In genomic region chr5:65624570-65625555, GRCh38 we compare ENCODE assay signal across 1 cellular context.
A peak's percentile ranks its signal among the peaks of the same experiment; 100 is the strongest.
TF ChIP-seq lines count a peak whose summit lies in the region.

Gene SHLD3 (plus strand): TSS chr5:65625027. CDS start chr5:65629588, 4,561 bp downstream.
A gene with protein sequence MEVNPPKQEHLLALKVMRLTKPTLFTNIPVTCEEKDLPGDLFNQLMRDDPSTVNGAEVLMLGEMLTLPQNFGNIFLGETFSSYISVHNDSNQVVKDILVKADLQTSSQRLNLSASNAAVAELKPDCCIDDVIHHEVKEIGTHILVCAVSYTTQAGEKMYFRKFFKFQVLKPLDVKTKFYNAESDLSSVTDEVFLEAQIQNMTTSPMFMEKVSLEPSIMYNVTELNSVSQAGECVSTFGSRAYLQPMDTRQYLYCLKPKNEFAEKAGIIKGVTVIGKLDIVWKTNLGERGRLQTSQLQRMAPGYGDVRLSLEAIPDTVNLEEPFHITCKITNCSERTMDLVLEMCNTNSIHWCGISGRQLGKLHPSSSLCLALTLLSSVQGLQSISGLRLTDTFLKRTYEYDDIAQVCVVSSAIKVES (plus strand): TSS chr5:65625027. CDS start chr5:65625061, 34 bp downstream.

TF ChIP-seq in SK-N-SH, 30 proteins besides CTCF, POLR2A, EP300 and RAD21 (continued from another document):
- TF ChIP-seq USF1 (IDR thresholded peaks at IDR 0.05; ENCODE audit: borderline replicate concordance, low read depth) (no peak), GABPA (IDR thresholded peaks at IDR 0.05; ENCODE audit: low read depth) (peak; percentile 85), TEAD4 (IDR thresholded peaks at IDR 0.05; ENCODE audit: borderline replicate concordance, insufficient read depth) (no peak), GATA2 (CRISPR knock-in tag; IDR thresholded peaks at IDR 0.05) (no peak), JUND (IDR thresholded peaks at IDR 0.05) (no peak), ELF1 (IDR thresholded peaks at IDR 0.05) (peak; percentile 55), FOSL2 (IDR thresholded peaks at IDR 0.05; ENCODE audit: borderline replicate concordance, low read depth) (no peak), MAX (IDR thresholded peaks at IDR 0.05; ENCODE audit: low read depth) (peak; percentile 84), POLR2AphosphoS5 (IDR thresholded peaks at IDR 0.05; ENCODE audit: low read depth, low read length) (peak; percentile 65)
- TF ChIP-seq, protein P1, sequence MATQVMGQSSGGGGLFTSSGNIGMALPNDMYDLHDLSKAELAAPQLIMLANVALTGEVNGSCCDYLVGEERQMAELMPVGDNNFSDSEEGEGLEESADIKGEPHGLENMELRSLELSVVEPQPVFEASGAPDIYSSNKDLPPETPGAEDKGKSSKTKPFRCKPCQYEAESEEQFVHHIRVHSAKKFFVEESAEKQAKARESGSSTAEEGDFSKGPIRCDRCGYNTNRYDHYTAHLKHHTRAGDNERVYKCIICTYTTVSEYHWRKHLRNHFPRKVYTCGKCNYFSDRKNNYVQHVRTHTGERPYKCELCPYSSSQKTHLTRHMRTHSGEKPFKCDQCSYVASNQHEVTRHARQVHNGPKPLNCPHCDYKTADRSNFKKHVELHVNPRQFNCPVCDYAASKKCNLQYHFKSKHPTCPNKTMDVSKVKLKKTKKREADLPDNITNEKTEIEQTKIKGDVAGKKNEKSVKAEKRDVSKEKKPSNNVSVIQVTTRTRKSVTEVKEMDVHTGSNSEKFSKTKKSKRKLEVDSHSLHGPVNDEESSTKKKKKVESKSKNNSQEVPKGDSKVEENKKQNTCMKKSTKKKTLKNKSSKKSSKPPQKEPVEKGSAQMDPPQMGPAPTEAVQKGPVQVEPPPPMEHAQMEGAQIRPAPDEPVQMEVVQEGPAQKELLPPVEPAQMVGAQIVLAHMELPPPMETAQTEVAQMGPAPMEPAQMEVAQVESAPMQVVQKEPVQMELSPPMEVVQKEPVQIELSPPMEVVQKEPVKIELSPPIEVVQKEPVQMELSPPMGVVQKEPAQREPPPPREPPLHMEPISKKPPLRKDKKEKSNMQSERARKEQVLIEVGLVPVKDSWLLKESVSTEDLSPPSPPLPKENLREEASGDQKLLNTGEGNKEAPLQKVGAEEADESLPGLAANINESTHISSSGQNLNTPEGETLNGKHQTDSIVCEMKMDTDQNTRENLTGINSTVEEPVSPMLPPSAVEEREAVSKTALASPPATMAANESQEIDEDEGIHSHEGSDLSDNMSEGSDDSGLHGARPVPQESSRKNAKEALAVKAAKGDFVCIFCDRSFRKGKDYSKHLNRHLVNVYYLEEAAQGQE (IDR thresholded peaks at IDR 0.05; ENCODE audit: low read depth, low read length) = peak; percentile 67; the same call in 1 of the 2 replicates
